ENCODE assay signal across 10 cellular contexts in the genomic region with DNA sequence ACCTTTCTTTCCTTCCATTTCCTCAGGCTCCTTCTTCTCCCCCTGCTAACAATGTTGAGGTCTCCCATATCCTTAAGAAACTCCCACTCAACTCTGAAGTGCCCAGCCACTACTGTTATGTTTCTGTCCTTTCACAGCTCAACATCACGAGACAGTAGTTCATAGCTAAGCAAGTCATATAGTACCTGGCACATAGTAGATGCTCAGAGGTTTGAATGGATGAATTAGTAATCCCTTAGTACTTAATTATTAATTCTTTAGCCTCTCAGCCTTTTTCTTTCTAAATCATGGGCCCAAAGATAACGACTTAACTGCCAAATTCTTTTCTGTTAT. TPM values are rescaled to one million over a fixed set of nuclear protein-coding genes. Genes with fewer than 3 reads are reported as not detected.
DNase-seq lines count a peak whose midpoint lies in the region; ATAC-seq and TF ChIP-seq lines count a peak whose summit lies in the region.
"Had no signal": no experiment of that assay in that cellular context is flagged by ENCODE, and none has a peak within 500 bp of the region (broad histone marks: within the 10 kb centered on the region; RNA-seq: fewer than 3 reads in every experiment).

No MANE protein-coding gene starts in this region.

- no peaks in the 10 kb centered on the region for H3K27me3 Mint-ChIP-seq in activated naive CD4-positive, alpha-beta T cell treated with anti-CD3 and anti-CD28 coated beads, Interleukin-2, amount 50 U/mL, for 24 hours
- H3K27me3 Mint-ChIP-seq in stimulated activated naive CD8-positive, alpha-beta T cell treated with anti-CD3 and anti-CD28 coated beads, Interleukin-15, amount 100 ng/mL, for 72 hours, result no peaks in the 10 kb centered on the region

- no peak overlapping the region for H2AFZ ChIP-seq in OCI-LY7 (ENCODE audit: low read length)

- POLR2A ChIA-PET in OCI-LY7 (lab: Charles Lee), result interaction anchor here (1.3 to 1.4 kb wide), 2 partner anchors 9 to 16 kb away, joined by 3 read pairs; no protein-coding TSS in a partner anchor

- no peak overlapping the region for H3K4me2 ChIP-seq in OCI-LY7 (ENCODE audit: low read length)
- H3K4me2 ChIP-seq: BLaER1 had no signal

- H3K4me1 Mint-ChIP-seq in activated naive CD4-positive, alpha-beta T cell treated with anti-CD3 and anti-CD28 coated beads, Interleukin-2, amount 50 U/mL, for 24 hours, result peaks cover 60% of the 10 kb centered on the region
- H3K4me1 Mint-ChIP-seq in stimulated activated naive CD8-positive, alpha-beta T cell treated with anti-CD3 and anti-CD28 coated beads, Interleukin-15, amount 100 ng/mL, for 72 hours, result peaks cover 53% of the 10 kb centered on the region

- CTCF ChIA-PET in OCI-LY7 (lab: Charles Lee; ENCODE audit: unreplicated experiment), result interaction anchor here (0.5 to 1.4 kb wide), 2 partner anchors 11 to 15 kb away, joined by 3 to 6 read pairs; no protein-coding TSS in a partner anchor

- H3K9me2 ChIP-seq in OCI-LY7 (ENCODE audit: insufficient read depth, low read length), result no peaks in the 10 kb centered on the region

- no peak overlapping the region for H3K4me3 ChIP-seq in OCI-LY7 (ENCODE audit: low read depth, low read length, poor library complexity, severe bottlenecking)
- H3K4me3 ChIP-seq: BLaER1 had no signal

- BruUV-seq in OCI-LY7 (replicated peaks; lab: Mats Ljungman, UMichigan), result no TSS peak

- H3K4me3 Mint-ChIP-seq in activated naive CD4-positive, alpha-beta T cell treated with anti-CD3 and anti-CD28 coated beads, Interleukin-2, amount 50 U/mL, for 24 hours, result peak overlapping the region; percentile 70
- peak overlapping the region; percentile 3 to 24 for H3K4me3 Mint-ChIP-seq in stimulated activated naive CD8-positive, alpha-beta T cell treated with anti-CD3 and anti-CD28 coated beads, Interleukin-15, amount 100 ng/mL, for 72 hours

- H3K27ac Mint-ChIP-seq in activated naive CD4-positive, alpha-beta T cell treated with anti-CD3 and anti-CD28 coated beads, Interleukin-2, amount 50 U/mL, for 24 hours, result peak overlapping the region; percentile 97
- peak overlapping the region; percentile 87 to 95 for H3K27ac Mint-ChIP-seq in activated naive CD4-positive, alpha-beta T cell treated with anti-CD3 and anti-CD28 coated beads, Interleukin-2, amount 50 U/mL, for 72 hours
- H3K27ac Mint-ChIP-seq in stimulated activated naive CD8-positive, alpha-beta T cell treated with anti-CD3 and anti-CD28 coated beads, Interleukin-15, amount 100 ng/mL, for 72 hours, result peak overlapping the region; percentile 79 to 95

- no peak overlapping the region for H3K27ac ChIP-seq in OCI-LY7 (ENCODE audit: low read depth, low read length, poor library complexity, severe bottlenecking)
- H3K27ac ChIP-seq: BLaER1 had no signal

- no peak for DNase-seq in activated naive CD4-positive, alpha-beta T cell (lab: John Stamatoyannopoulos, UW)
- DNase-seq in activated naive CD4-positive, alpha-beta T cell treated with anti-CD3 and anti-CD28 coated beads, Interleukin-2, amount 50 U/mL, for 72 hours (ENCODE audit: low spot score in 2 of 2), result no peak
- DNase-seq in stimulated activated naive CD8-positive, alpha-beta T cell treated with anti-CD3 and anti-CD28 coated beads, Interleukin-15, amount 100 ng/mL, for 72 hours, result peak in 1 of 2 donors; percentile 39
- no peak for DNase-seq in EL
- DNase-seq in cerebellar cortex (ENCODE audit: low spot score), result no peak
- no peak for DNase-seq in OCI-LY7 (ENCODE audit: low spot score)
- DNase-seq: NCI-H1436 had no signal

- intact Hi-C loops in OCI-LY7 (cut with micrococcal nuclease; ENCODE audit: unreplicated experiment), result no loop called here

- H3K36me3 Mint-ChIP-seq in activated naive CD4-positive, alpha-beta T cell treated with anti-CD3 and anti-CD28 coated beads, Interleukin-2, amount 50 U/mL, for 24 hours, result peaks cover 20% of the 10 kb centered on the region
- peaks cover 17 to 36% of the 10 kb centered on the region in 2 donors for H3K36me3 Mint-ChIP-seq in activated naive CD4-positive, alpha-beta T cell treated with anti-CD3 and anti-CD28 coated beads, Interleukin-2, amount 50 U/mL, for 72 hours

- TF ChIP-seq CTCF in OCI-LY7 (conservative IDR thresholded peaks at IDR 0.05; ENCODE audit: low read length), result no peak

- ATAC-seq in HG02943 (IDR thresholded peaks at IDR 0.05; ENCODE audit: low read depth, unreplicated experiment), result peak; percentile 55
- peak; percentile 88 to 92 for ATAC-seq in activated naive CD4-positive, alpha-beta T cell treated with anti-CD3 and anti-CD28 coated beads, Interleukin-2, amount 50 U/mL, for 72 hours
- peak; percentile 96 for ATAC-seq in stimulated activated naive CD8-positive, alpha-beta T cell treated with anti-CD3 and anti-CD28 coated beads, Interleukin-15, amount 100 ng/mL, for 72 hours

- no peaks in the 10 kb centered on the region for H4K20me1 ChIP-seq in OCI-LY7 (ENCODE audit: insufficient read depth, low read length)

- H3K9me3 Mint-ChIP-seq in activated naive CD4-positive, alpha-beta T cell treated with anti-CD3 and anti-CD28 coated beads, Interleukin-2, amount 50 U/mL, for 24 hours, result no peaks in the 10 kb centered on the region
- H3K9me3 Mint-ChIP-seq in activated naive CD4-positive, alpha-beta T cell treated with anti-CD3 and anti-CD28 coated beads, Interleukin-2, amount 50 U/mL, for 72 hours, result peaks cover 0 to 4% of the 10 kb centered on the region in 2 donors
- no peaks in the 10 kb centered on the region for H3K9me3 Mint-ChIP-seq in stimulated activated naive CD8-positive, alpha-beta T cell treated with anti-CD3 and anti-CD28 coated beads, Interleukin-15, amount 100 ng/mL, for 72 hours

- peaks cover 47% of the 10 kb centered on the region; the same call in 1 of the 2 replicates for H3K79me2 ChIP-seq in OCI-LY7 (ENCODE audit: insufficient read depth, low read depth, low read length)

- H3K9me3 ChIP-seq in OCI-LY7 (ENCODE audit: low read length), result no peaks in the 10 kb centered on the region
- H3K9me3 ChIP-seq: BLaER1 had no signal

- no peaks in the 10 kb centered on the region for H3K4me1 ChIP-seq in OCI-LY7 (ENCODE audit: insufficient read depth, low read length, poor library complexity, severe bottlenecking)

- peaks cover 62% of the 10 kb centered on the region for H3K36me3 ChIP-seq in OCI-LY7 (ENCODE audit: insufficient read depth, low read length)

RNA-seq across cellular contexts. Expression of a gene that starts 22.6 kb away (rescaled TPM):
- total RNA-seq in activated naive CD4-positive, alpha-beta T cell treated with anti-CD3 and anti-CD28 coated beads, Interleukin-2, amount 50 U/mL, for 72 hours, result 10 to 100 TPM; 28.7 to 38.8 TPM
- total RNA-seq in OCI-LY7 (2014; rRNA removed; shearing (Covaris generic)), result 13.2 and 16.7 TPM in 2 replicates
- total RNA-seq in OCI-LY7 (2022), result 33.6 and 38.8 TPM in 2 replicates
